ENCODE assay signal across 18 cellular contexts in the genomic region with DNA sequence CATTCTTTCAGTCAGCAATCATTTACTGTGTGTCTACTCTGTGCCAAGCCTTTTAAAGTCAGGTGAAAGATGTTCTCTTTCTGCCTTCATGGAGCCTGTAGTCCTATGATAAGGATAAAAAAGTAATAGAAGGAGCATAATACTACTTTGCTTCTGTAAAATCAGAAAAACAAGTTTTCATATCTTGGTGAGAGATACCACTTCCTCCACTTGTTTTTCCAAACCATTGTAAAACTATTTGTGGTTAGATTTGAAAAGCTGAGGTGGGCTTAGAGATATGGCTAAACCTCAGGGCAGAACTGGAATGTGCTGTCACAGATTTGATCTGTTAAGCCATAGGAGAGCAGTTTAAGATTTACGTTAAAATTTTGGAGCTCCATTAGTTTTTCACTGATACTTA.
DNase-seq lines count a peak whose midpoint lies in the region; ATAC-seq and TF ChIP-seq lines count a peak whose summit lies in the region.
"Had no signal": no experiment of that assay in that cellular context is flagged by ENCODE, and none has a peak within 500 bp of the region (broad histone marks: within the 10 kb centered on the region; RNA-seq: fewer than 3 reads in every experiment).

No MANE protein-coding gene starts in this region.

- H3K36me3 ChIP-seq in brain microvascular endothelial cell (replicated peaks): peaks cover 13% of the 10 kb centered on the region

- H3K27ac Mint-ChIP-seq in activated naive CD4-positive, alpha-beta T cell treated with anti-CD3 and anti-CD28 coated beads, Interleukin-2, amount 50 U/mL, for 72 hours: peak overlapping the region in 1 of 2 donors; percentile 49
- H3K27ac Mint-ChIP-seq in T-cell: peak overlapping the region; percentile 71 to 84
- H3K27ac Mint-ChIP-seq: naive B cell had no signal

- H3K4me3 ChIP-seq in brain microvascular endothelial cell (ENCODE audit: low read depth, low read length): no peak overlapping the region
- H3K4me3 ChIP-seq: cardiac muscle cell, gastrocnemius medialis, lower lobe of right lung, vagina had no signal

- H3K27ac ChIP-seq in brain microvascular endothelial cell: no peak overlapping the region
- H3K27ac ChIP-seq: cardiac muscle cell, gastrocnemius medialis, lower lobe of right lung, vagina had no signal

- no peaks in the 10 kb centered on the region for H3K9me3 Mint-ChIP-seq in activated naive CD4-positive, alpha-beta T cell treated with anti-CD3 and anti-CD28 coated beads, Interleukin-2, amount 50 U/mL, for 72 hours
- no peaks in the 10 kb centered on the region for H3K9me3 Mint-ChIP-seq in T-cell
- H3K9me3 Mint-ChIP-seq: naive B cell had no signal

- in situ Hi-C loops in brain microvascular endothelial cell (cut with HindIII; ENCODE audit: low pct_ligation_motif_present, low sequenced_read_pairs): no loop called here

- no peak for DNase-seq in activated naive CD4-positive, alpha-beta T cell treated with anti-CD3 and anti-CD28 coated beads, Interleukin-2, amount 50 U/mL, for 72 hours (ENCODE audit: low spot score in 2 of 2)
- DNase-seq in activated naive CD4-positive, alpha-beta T cell treated with anti-CD3 and anti-CD28 coated beads, Interleukin-2, amount 50 U/mL, for 16 hours: no peak
- DNase-seq in T-cell (no peak), brain microvascular endothelial cell (peak; percentile 64), dedifferentiated amniotic fluid mesenchymal stem cell (ENCODE audit: extremely low spot score) (no peak), NCI-H526 (lab: John Stamatoyannopoulos, UW) (no peak)
- DNase-seq in stimulated activated naive CD8-positive, alpha-beta T cell treated with anti-CD3 and anti-CD28 coated beads, Interleukin-15, Interleukin-2, amounts not matched to agents 100 U/mL and 50 U/mL, for 24 hours: no peak
- DNase-seq: activated gamma-delta T cell treated with Interleukin-2 at 50 U/mL for 16 hours; Calu3; effector memory CD4-positive, alpha-beta T cell; gastrocnemius medialis; lower lobe of right lung; naive B cell; NCI-H146; stimulated activated CD4-positive, alpha-beta T cell treated with anti-CD3 and anti-CD28 coated beads, Interleukin-15, amount 100 ng/mL, for 24 hours had no signal

- H3K27me3 ChIP-seq in brain microvascular endothelial cell (replicated peaks): no peaks in the 10 kb centered on the region
- H3K27me3 ChIP-seq: cardiac muscle cell, gastrocnemius medialis, vagina had no signal

- ATAC-seq in activated naive CD4-positive, alpha-beta T cell treated with anti-CD3 and anti-CD28 coated beads, Interleukin-2, amount 50 U/mL, for 72 hours: peak; percentile 14 to 47
- peak; percentile 40 to 85 (median 67) for ATAC-seq in T-cell (replicated peaks in 1 of 4)
- peak; percentile 52 for ATAC-seq in stimulated activated naive CD8-positive, alpha-beta T cell treated with anti-CD3 and anti-CD28 coated beads, Interleukin-15, Interleukin-2, amounts not matched to agents 100 U/mL and 50 U/mL, for 24 hours
- ATAC-seq in GM18870 (IDR thresholded peaks at IDR 0.05; ENCODE audit: unreplicated experiment): no peak
- ATAC-seq: gastrocnemius medialis, lower lobe of right lung had no signal

- peak overlapping the region; percentile 17 to 54 (median 41) for H3K4me3 Mint-ChIP-seq in T-cell
- H3K4me3 Mint-ChIP-seq: naive B cell had no signal

- no peaks in the 10 kb centered on the region for H3K27me3 Mint-ChIP-seq in T-cell
- H3K27me3 Mint-ChIP-seq: naive B cell had no signal

- TF ChIP-seq CTCF in brain microvascular endothelial cell (IDR thresholded peaks at IDR 0.05; ENCODE audit: low read depth, low read length, missing control alignments): no peak

- CTCF ChIA-PET in T-cell (lab: Charles Lee): interaction anchor here in 1 of 2 donors (0.6 kb wide), 1 partner anchor 10 kb away, joined by 3 read pairs; no protein-coding TSS in a partner anchor

- H3K36me3 Mint-ChIP-seq in activated naive CD4-positive, alpha-beta T cell treated with anti-CD3 and anti-CD28 coated beads, Interleukin-2, amount 50 U/mL, for 72 hours: no peaks in the 10 kb centered on the region
- peaks cover 18% of the 10 kb centered on the region for H3K36me3 Mint-ChIP-seq in T-cell

- POLR2A ChIA-PET in T-cell (lab: Charles Lee): interaction anchor here in 1 of 2 donors (0.6 kb wide), 1 partner anchor 540 kb away, joined by 3 read pairs; no protein-coding TSS in a partner anchor

- H3K4me1 Mint-ChIP-seq in T-cell: peaks cover 21 to 24% (median 23%) of the 10 kb centered on the region in 3 donors
- H3K4me1 Mint-ChIP-seq: naive B cell had no signal
